Comparison of ENCODE assay signal across 8 cellular contexts in the genomic region with DNA sequence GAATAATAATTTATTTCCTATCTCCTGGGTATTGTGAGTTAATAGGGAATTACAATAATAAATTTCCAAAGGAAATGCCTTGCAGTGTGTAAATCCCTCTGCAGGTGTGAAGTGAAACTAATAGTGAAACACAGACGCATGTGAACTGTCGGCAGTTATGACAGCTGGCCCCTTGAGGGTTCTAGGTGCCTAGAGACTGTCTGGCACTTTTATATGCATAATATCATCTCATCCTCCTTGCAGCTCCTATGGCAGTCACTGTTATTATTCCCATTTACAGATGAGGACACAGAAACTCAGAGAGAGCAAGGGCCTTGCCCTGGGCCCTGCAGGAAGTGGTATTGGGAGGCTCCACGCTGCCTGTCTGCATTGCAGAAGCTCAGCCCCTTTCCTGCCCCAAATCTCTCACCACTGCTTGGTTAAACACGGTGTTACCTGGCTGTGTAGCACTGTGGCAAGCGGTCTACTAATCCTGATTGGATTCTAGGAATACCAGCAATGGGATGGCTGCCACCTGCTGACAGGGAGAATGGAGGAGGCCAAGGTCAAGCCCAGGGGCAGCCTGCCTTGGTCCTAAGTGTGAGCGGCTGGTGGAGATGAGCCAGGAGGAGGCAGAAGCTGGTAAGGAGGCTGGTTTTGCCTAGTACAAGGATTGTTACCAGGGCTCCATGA. TPM values are rescaled to one million over a fixed set of nuclear protein-coding genes. Genes with fewer than 3 reads are reported as not detected.
DNase-seq lines count a peak whose midpoint lies in the region; ATAC-seq and TF ChIP-seq lines count a peak whose summit lies in the region.
"Had no signal": no experiment of that assay in that cellular context is flagged by ENCODE, and none has a peak within 500 bp of the region (broad histone marks: within the 10 kb centered on the region; RNA-seq: fewer than 3 reads in every experiment).

No MANE protein-coding gene starts in this region.

- peaks cover 45% of the 10 kb centered on the region for H3K4me1 Mint-ChIP-seq in activated naive CD8-positive, alpha-beta T cell treated with anti-CD3 and anti-CD28 coated beads, Interleukin-2, amount 10 ng/mL, durations not matched to agents 7 days and 5 days
- H3K4me1 Mint-ChIP-seq in neural progenitor cell = peaks cover 22% of the 10 kb centered on the region

- H3K4me1 ChIP-seq in MM.1S (ENCODE audit: low read length) (peaks cover 14% of the 10 kb centered on the region), upper lobe of right lung (no peaks in the 10 kb centered on the region), neural progenitor cell (no peaks in the 10 kb centered on the region), gastrocnemius medialis (no peaks in the 10 kb centered on the region)

- in situ Hi-C loops in gastrocnemius medialis (cut with MboI; ENCODE audit: low sequenced_read_pairs in 4 of 4) = no loop called here

- no peaks in the 10 kb centered on the region for H3K9me2 ChIP-seq in MM.1S (replicated peaks; ENCODE audit: insufficient read depth, low read length)

- peak overlapping the region; percentile 99 for H3K4me3 Mint-ChIP-seq in activated naive CD8-positive, alpha-beta T cell treated with anti-CD3 and anti-CD28 coated beads, Interleukin-2, amount 10 ng/mL, durations not matched to agents 7 days and 5 days
- H3K4me3 Mint-ChIP-seq in neural progenitor cell = no peak overlapping the region

- ATAC-seq in GM21515 (IDR thresholded peaks at IDR 0.05; ENCODE audit: unreplicated experiment) (peak; percentile 69), upper lobe of right lung (peak; percentile 51), gastrocnemius medialis (no peak)
- ATAC-seq in activated naive CD8-positive, alpha-beta T cell treated with anti-CD3 and anti-CD28 coated beads, Interleukin-2, amount 10 ng/mL, durations not matched to agents 7 days and 5 days (ENCODE audit: low read depth) = peak; percentile 96
- ATAC-seq: left lung had no signal

- peak overlapping the region; percentile 95 for H3K27ac Mint-ChIP-seq in activated naive CD8-positive, alpha-beta T cell treated with anti-CD3 and anti-CD28 coated beads, Interleukin-2, amount 10 ng/mL, durations not matched to agents 7 days and 5 days
- H3K27ac Mint-ChIP-seq in neural progenitor cell = no peak overlapping the region

- no peaks in the 10 kb centered on the region for H3K27me3 Mint-ChIP-seq in activated naive CD8-positive, alpha-beta T cell treated with anti-CD3 and anti-CD28 coated beads, Interleukin-2, amount 10 ng/mL, durations not matched to agents 7 days and 5 days
- peaks cover 5% of the 10 kb centered on the region for H3K27me3 Mint-ChIP-seq in neural progenitor cell (ENCODE audit: insufficient read depth, low read depth)

- peaks cover 2% of the 10 kb centered on the region for H3K9me3 Mint-ChIP-seq in activated naive CD8-positive, alpha-beta T cell treated with anti-CD3 and anti-CD28 coated beads, Interleukin-2, amount 10 ng/mL, durations not matched to agents 7 days and 5 days
- no peaks in the 10 kb centered on the region for H3K9me3 Mint-ChIP-seq in neural progenitor cell

- TF ChIP-seq CTCF in MM.1S (IDR thresholded peaks at IDR 0.05; ENCODE audit: low read length) (no peak), upper lobe of right lung (IDR thresholded peaks at IDR 0.05) (no peak), neural progenitor cell (IDR thresholded peaks at IDR 0.05) (no peak), gastrocnemius medialis (IDR thresholded peaks at IDR 0.05 in 4 of 5, conservative IDR thresholded peaks at IDR 0.05 in 1 of 5) (no peak)

- no peaks in the 10 kb centered on the region for H3K27me3 ChIP-seq in MM.1S (replicated peaks; ENCODE audit: insufficient read depth, low read length)
- H3K27me3 ChIP-seq in upper lobe of right lung = no peaks in the 10 kb centered on the region
- H3K27me3 ChIP-seq in neural progenitor cell = no peaks in the 10 kb centered on the region
- H3K27me3 ChIP-seq in gastrocnemius medialis = no peaks in the 10 kb centered on the region
- H3K27me3 ChIP-seq: left lung had no signal

- H2AFZ ChIP-seq in MM.1S (ENCODE audit: low read length) (no peak overlapping the region), neural progenitor cell (replicated peaks) (no peak overlapping the region)

- no peak for TF ChIP-seq POLR2A in gastrocnemius medialis (IDR thresholded peaks at IDR 0.05)

- no peak overlapping the region for H3K9ac ChIP-seq in MM.1S (ENCODE audit: low read length)
- no peak overlapping the region for H3K9ac ChIP-seq in neural progenitor cell

- no peaks in the 10 kb centered on the region for H3F3A ChIP-seq in MM.1S (ENCODE audit: insufficient read depth, low read length)
- no peaks in the 10 kb centered on the region for H3F3A ChIP-seq in neural progenitor cell (ENCODE audit: low read depth)

- H3K79me2 ChIP-seq in MM.1S (ENCODE audit: low read length) (no peaks in the 10 kb centered on the region), neural progenitor cell (ENCODE audit: low read depth) (no peaks in the 10 kb centered on the region)

- H3K27ac ChIP-seq in MM.1S (ENCODE audit: low read length) (peak overlapping the region; percentile 31; the same call in 1 of the 2 replicates), upper lobe of right lung (no peak overlapping the region), neural progenitor cell (no peak overlapping the region), gastrocnemius medialis (no peak overlapping the region)
- H3K27ac ChIP-seq: left lung had no signal

- no peak overlapping the region for H3K4me3 ChIP-seq in MM.1S (ENCODE audit: low read length)
- H3K4me3 ChIP-seq in upper lobe of right lung = no peak overlapping the region
- no peak overlapping the region for H3K4me3 ChIP-seq in neural progenitor cell
- no peak overlapping the region for H3K4me3 ChIP-seq in gastrocnemius medialis
- H3K4me3 ChIP-seq: left lung had no signal

- DNase-seq in MM.1S (peak; percentile 59), upper lobe of right lung (no peak), neural progenitor cell (ENCODE audit: low spot score) (no peak), gastrocnemius medialis (no peak), medulla oblongata (ENCODE audit: extremely low spot score) (no peak)
- peak; percentile 63 for DNase-seq in activated naive CD8-positive, alpha-beta T cell treated with anti-CD3 and anti-CD28 coated beads, Interleukin-2, amount 10 ng/mL, durations not matched to agents 7 days and 5 days

- intact Hi-C loops in upper lobe of right lung (cut with DNase I) (no loop called here), gastrocnemius medialis (cut with DNase I; ENCODE audit: low total_unique reads) (no loop called here)

- POLR2A ChIA-PET in activated naive CD8-positive, alpha-beta T cell treated with anti-CD3 and anti-CD28 coated beads, Interleukin-2, amount 10 ng/mL, durations not matched to agents 7 days and 5 days (lab: Charles Lee) = interaction anchor here (0.7 to 3.9 kb wide), 11 partner anchors 10 to 171 kb away, joined by 3 to 39 read pairs (median 3); partner anchors contain the start of gene ACKR3

- peak overlapping the region; percentile 44; the same call in 1 of the 2 replicates for H3K4me2 ChIP-seq in MM.1S (ENCODE audit: low read depth, low read length)
- no peak overlapping the region for H3K4me2 ChIP-seq in neural progenitor cell

- H3K36me3 ChIP-seq in MM.1S (replicated peaks; ENCODE audit: insufficient read depth, low read length) (no peaks in the 10 kb centered on the region), upper lobe of right lung (no peaks in the 10 kb centered on the region), neural progenitor cell (no peaks in the 10 kb centered on the region), gastrocnemius medialis (no peaks in the 10 kb centered on the region)
- H3K36me3 ChIP-seq: left lung had no signal

- no peaks in the 10 kb centered on the region for H3K9me3 ChIP-seq in MM.1S (replicated peaks; ENCODE audit: insufficient read depth, low read length)
- H3K9me3 ChIP-seq in upper lobe of right lung = no peaks in the 10 kb centered on the region
- no peaks in the 10 kb centered on the region for H3K9me3 ChIP-seq in neural progenitor cell (ENCODE audit: low read depth)
- H3K9me3 ChIP-seq in gastrocnemius medialis = no peaks in the 10 kb centered on the region
- H3K9me3 ChIP-seq: left lung had no signal

- H4K20me1 ChIP-seq in MM.1S (ENCODE audit: insufficient read depth, low read length) = no peaks in the 10 kb centered on the region
- no peaks in the 10 kb centered on the region for H4K20me1 ChIP-seq in neural progenitor cell (ENCODE audit: low read depth)

- H3K36me3 Mint-ChIP-seq in activated naive CD8-positive, alpha-beta T cell treated with anti-CD3 and anti-CD28 coated beads, Interleukin-2, amount 10 ng/mL, durations not matched to agents 7 days and 5 days = peaks cover 29% of the 10 kb centered on the region
- no peaks in the 10 kb centered on the region for H3K36me3 Mint-ChIP-seq in neural progenitor cell

RNA-seq across cellular contexts. Expression of gene ACKR3, which starts 32.8 kb away (rescaled TPM):
- total RNA-seq in activated naive CD8-positive, alpha-beta T cell treated with anti-CD3 and anti-CD28 coated beads, Interleukin-2, amount 10 ng/mL, durations not matched to agents 7 days and 5 days = 1 to 10 TPM; 4.4 to 4.5 TPM
- total RNA-seq in upper lobe of right lung = 9.1 TPM
- total RNA-seq in neural progenitor cell (ENCODE audit: low replicate concordance) = 0.71 and 1.6 TPM in 2 replicates
- total RNA-seq in gastrocnemius medialis = 10 to 100 TPM in 2 of 4 donors, 1 to 10 TPM in 2; 7.1 to 55.0 (median 15.2) TPM

Comparison
In these comparisons a context has a peak if more than half of its experiments do, and no peak if none do; other contexts are left out.
1. ATAC-seq: peak in GM21515 (single experiment), activated naive CD8-positive, alpha-beta T cell treated with anti-CD3 and anti-CD28 coated beads, Interleukin-2, amount 10 ng/mL, durations not matched to agents 7 days and 5 days (single experiment) and upper lobe of right lung (single experiment); none in gastrocnemius medialis (0 of 2).
2. DNase-seq: peak in MM.1S (single experiment) and activated naive CD8-positive, alpha-beta T cell treated with anti-CD3 and anti-CD28 coated beads, Interleukin-2, amount 10 ng/mL, durations not matched to agents 7 days and 5 days (single experiment); none in upper lobe of right lung (single experiment), neural progenitor cell (single experiment), gastrocnemius medialis (0 of 2) and medulla oblongata (single experiment).